In the genomic region with DNA sequence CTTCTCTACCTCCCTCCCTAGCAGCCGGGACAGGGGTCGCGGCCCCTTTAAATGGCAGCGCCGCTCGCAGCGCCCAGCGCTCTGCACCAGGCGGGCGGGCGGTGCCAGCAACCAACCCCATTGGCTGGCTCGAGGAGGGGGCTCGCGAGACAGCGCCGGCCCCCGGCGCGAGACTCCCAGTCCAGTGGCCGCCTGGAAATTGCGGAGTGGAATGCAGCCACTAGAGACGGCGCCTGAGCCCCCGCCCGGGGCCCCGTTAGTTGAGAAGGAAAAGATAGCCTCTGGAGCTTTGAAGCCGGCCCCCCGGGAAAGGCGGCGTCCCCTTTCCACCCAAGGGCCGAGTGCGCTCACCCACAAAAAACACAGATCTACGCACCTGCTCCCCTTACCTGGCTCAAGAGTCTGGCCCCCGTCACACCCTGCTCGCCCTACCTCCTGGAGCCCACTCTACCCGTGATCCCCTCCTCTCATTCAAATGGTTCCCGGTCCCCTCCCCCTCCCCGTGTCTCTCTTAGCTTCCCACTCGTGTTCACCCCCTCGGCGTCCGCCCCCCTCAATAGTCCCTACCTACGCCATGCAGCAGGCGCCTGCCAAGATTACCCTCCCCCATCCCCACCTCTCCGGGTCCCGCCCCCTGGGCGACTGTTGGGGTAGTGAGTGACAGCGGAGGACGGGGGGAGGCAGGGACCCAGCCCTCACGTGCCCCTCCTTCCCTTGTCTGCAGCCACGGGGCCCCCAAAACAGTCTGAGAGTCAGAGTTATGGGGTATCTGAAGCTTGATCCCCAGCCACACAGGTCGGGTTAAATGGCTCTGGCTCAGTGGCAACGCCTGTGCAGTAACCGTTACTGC, we compare ENCODE assay signal across 8 cellular contexts. TPM values are rescaled to one million over a fixed set of nuclear protein-coding genes. Genes with fewer than 3 reads are reported as not detected.
A peak's percentile ranks its signal among the peaks of the same experiment; 100 is the strongest.
DNase-seq lines count a peak whose midpoint lies in the region; ATAC-seq and TF ChIP-seq lines count a peak whose summit lies in the region.

ZMYM3 (minus strand) TSS at position 49 of the 850 bp plus-strand sequence. CDS start 885 bp downstream, outside the sequence.

- ATAC-seq in foreskin keratinocyte: peak; percentile 96

- H3K27ac ChIP-seq in foreskin keratinocyte (no peak within 1 kb of the TSS), stomach smooth muscle (ENCODE audit: low read length) (peak within 1 kb of the TSS; percentile 84)

- peak within 1 kb of the TSS; percentile 74 to 79 for H3K9ac ChIP-seq in stomach smooth muscle (ENCODE audit: low read length in 2 of 2)

- DNase-seq in GM03348 (ENCODE audit: low spot score): peak; percentile 96
- DNase-seq in HFF-Myc (ENCODE audit: extremely low read depth, low read depth): no peak
- DNase-seq in NAMALWA (ENCODE audit: low spot score): peak; percentile 88
- peak; percentile 83 for DNase-seq in SK-MEL-5 (ENCODE audit: low read depth, low spot score)
- peak; percentile 27 to 68 (median 47) for DNase-seq in activated naive CD4-positive, alpha-beta T cell (lab: John Stamatoyannopoulos, UW)
- peak; percentile 38 to 71 for DNase-seq in foreskin keratinocyte

- H3K4me1 ChIP-seq in foreskin keratinocyte (no peaks in the 10 kb centered on the region), neuron (ENCODE audit: insufficient read depth, low read length) (peaks cover 17% of the 10 kb centered on the region), stomach smooth muscle (ENCODE audit: control insufficient read depth, insufficient read depth, low read length) (peaks cover 20% of the 10 kb centered on the region)

- H3K27me3 ChIP-seq in foreskin keratinocyte: no peaks in the 10 kb centered on the region
- no peaks in the 10 kb centered on the region for H3K27me3 ChIP-seq in neuron (ENCODE audit: insufficient read depth, low read length)
- H3K27me3 ChIP-seq in stomach smooth muscle (ENCODE audit: control insufficient read depth in 1 of 2, insufficient read depth in 2 of 2, low read length in 2 of 2): peaks cover 0 to 8% of the 10 kb centered on the region in 2 donors

- H3K36me3 ChIP-seq in neuron (ENCODE audit: insufficient read depth, low read length): peaks cover 20% of the 10 kb centered on the region
- peaks cover 0 to 4% of the 10 kb centered on the region in 2 donors for H3K36me3 ChIP-seq in stomach smooth muscle (ENCODE audit: control insufficient read depth in 2 of 2, insufficient read depth in 2 of 2, low read length in 2 of 2)

- TF ChIP-seq CTCF in HFF-Myc (IDR thresholded peaks at IDR 0.05; ENCODE audit: low read depth, low read length, missing control alignments) (no peak), foreskin keratinocyte (conservative IDR thresholded peaks at IDR 0.05) (no peak)

- peak within 1 kb of the TSS; percentile 70 for H3K4me3 ChIP-seq in HFF-Myc (replicated peaks; ENCODE audit: low read depth, low read length)
- H3K4me3 ChIP-seq in neuron (ENCODE audit: low read length): peak within 1 kb of the TSS; percentile 65
- H3K4me3 ChIP-seq in stomach smooth muscle (ENCODE audit: low read length in 2 of 2): peak within 1 kb of the TSS; percentile 70 to 79

- H3K9me3 ChIP-seq in neuron (ENCODE audit: low read length) (no peaks in the 10 kb centered on the region), stomach smooth muscle (ENCODE audit: control insufficient read depth in 2 of 2, low read length in 2 of 2) (no peaks in the 10 kb centered on the region)

- in situ Hi-C loops in SK-MEL-5 (cut with HindIII; ENCODE audit: low pct_unique_long_range_greater_than_20kb, low sequenced_read_pairs): no loop called here

- no peak within 1 kb of the TSS for H2AFZ ChIP-seq in neuron (ENCODE audit: low read depth, low read length)

RNA-seq across cellular contexts. Expression of gene ZMYM3, which starts in this region (rescaled TPM):
- total RNA-seq in SK-MEL-5 (2014; rRNA removed; shearing (Covaris generic)): 15.0 and 17.3 TPM in 2 replicates
- 23.7 and 30.6 TPM in 2 replicates for polyA plus RNA-seq in SK-MEL-5 (2015; cell fraction: cytosol; rRNA removed)
- 50.2 and 52.6 TPM in 2 replicates for polyA plus RNA-seq in SK-MEL-5 (2015; cell fraction: nucleus; rRNA removed)
- total RNA-seq in foreskin keratinocyte: 16.0 and 16.7 TPM in 2 replicates
- 7.2 and 7.8 TPM in 2 replicates for polyA plus RNA-seq in foreskin keratinocyte
